27 cellular contexts compared by ENCODE assay signal in genomic region chr12:114990396-114990795, GRCh38.
"Had no signal": no experiment of that assay in that cellular context is flagged by ENCODE, and none has a peak within 500 bp of the region (broad histone marks: within the 10 kb centered on the region; RNA-seq: fewer than 3 reads in every experiment).

No MANE protein-coding gene starts in this region.

- H3K36me3 ChIP-seq: colonic mucosa, esophagus squamous epithelium, gastrocnemius medialis, heart right ventricle, left lung, lower lobe of right lung had no signal

- DNase-seq: colonic mucosa; cortex of kidney; effector CD8-positive, alpha-beta T cell; effector memory CD8-positive, alpha-beta T cell; endodermal cell; erythroblast; esophagus squamous epithelium; foreskin fibroblast; foreskin melanocyte; gastrocnemius medialis; glutamatergic neuron; head of caudate nucleus; heart right ventricle; hypothalamus; immature natural killer cell; islet precursor cell; kidney; kidney glomerular epithelial cell; left colon; left lung; left ventricle myocardium superior; lower lobe of right lung; mesenchymal stem cell; midbrain had no signal

- H3K27me3 ChIP-seq: colonic mucosa, esophagus squamous epithelium, gastrocnemius medialis, left lung had no signal

- ATAC-seq: effector memory CD8-positive, alpha-beta T cell; esophagus mucosa; gastrocnemius medialis; heart right ventricle; left colon; left lung; left ventricle myocardium superior; lower lobe of right lung had no signal

- H3K27ac ChIP-seq: colonic mucosa, epithelial cell of prostate, esophagus squamous epithelium, gastrocnemius medialis, heart right ventricle, left lung, lower lobe of right lung had no signal

- H3K4me1 Mint-ChIP-seq: immature natural killer cell had no signal

- H3K4me3 ChIP-seq: colonic mucosa, esophagus squamous epithelium, gastrocnemius medialis, heart right ventricle, left lung, lower lobe of right lung had no signal

- H3K4me3 Mint-ChIP-seq: dendritic cell treated with granulocyte-macrophage colony-stimulating factor and Interleukin-4, amounts not matched to agents 40 ng/mL and 50 ng/mL, for 4 days; effector memory CD8-positive, alpha-beta T cell; endodermal cell; immature natural killer cell had no signal

- H3K27ac Mint-ChIP-seq: dendritic cell treated with granulocyte-macrophage colony-stimulating factor and Interleukin-4, amounts not matched to agents 40 ng/mL and 50 ng/mL, for 4 days; effector memory CD8-positive, alpha-beta T cell; endodermal cell; immature natural killer cell had no signal

- H3K27me3 Mint-ChIP-seq: dendritic cell treated with granulocyte-macrophage colony-stimulating factor and Interleukin-4, amounts not matched to agents 40 ng/mL and 50 ng/mL, for 4 days; effector memory CD8-positive, alpha-beta T cell had no signal

- H3K4me1 ChIP-seq: colonic mucosa, esophagus squamous epithelium, gastrocnemius medialis, left lung, lower lobe of right lung had no signal

- H3K9me3 ChIP-seq: colonic mucosa, esophagus squamous epithelium, gastrocnemius medialis had no signal

- H3K36me3 Mint-ChIP-seq: immature natural killer cell had no signal
